ENCODE assay signal across 11 cellular contexts in the genomic region with DNA sequence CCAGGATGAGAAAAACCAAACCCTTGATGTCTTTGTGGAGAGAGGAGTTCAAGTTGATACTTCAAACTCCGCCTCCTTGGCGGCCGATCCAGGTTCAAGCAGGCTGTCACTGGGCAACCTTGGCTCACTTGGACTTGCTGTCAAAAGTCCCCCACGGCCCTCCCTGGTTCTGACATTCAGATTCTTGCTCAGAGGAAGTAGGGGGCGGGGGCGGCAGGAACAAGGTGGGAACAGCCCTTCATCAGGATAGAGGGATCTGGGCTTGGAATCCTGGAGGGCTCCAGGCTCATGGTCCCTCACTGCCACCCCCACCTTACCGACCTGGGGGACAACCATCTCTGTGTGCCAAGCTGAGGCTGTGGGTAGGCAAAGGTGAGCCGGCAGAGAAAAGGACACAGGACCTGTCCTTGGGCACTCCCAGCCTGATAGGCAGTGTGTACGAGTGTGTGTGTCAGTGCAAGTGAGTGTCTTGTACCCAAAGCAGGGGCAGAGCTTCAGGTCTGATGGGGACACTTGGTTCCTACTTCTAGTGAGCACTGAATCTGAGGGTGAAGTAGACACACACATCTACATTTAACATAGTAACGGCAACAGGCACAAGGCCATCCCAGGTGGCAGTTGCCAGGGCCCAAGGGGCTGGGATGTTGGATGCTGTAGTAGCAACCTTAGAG. TPM values are rescaled to one million over a fixed set of nuclear protein-coding genes. Genes with fewer than 3 reads are reported as not detected.
DNase-seq lines count a peak whose midpoint lies in the region; ATAC-seq and TF ChIP-seq lines count a peak whose summit lies in the region.
"Had no signal": no experiment of that assay in that cellular context is flagged by ENCODE, and none has a peak within 500 bp of the region (broad histone marks: within the 10 kb centered on the region; RNA-seq: fewer than 3 reads in every experiment).

No MANE protein-coding gene starts in this region.

- 50 to 67% methylated on average over 10 of the region's 10 CpGs for WGBS in testis, 2 donors

- H3K36me3 ChIP-seq in lower lobe of right lung (no peaks in the 10 kb centered on the region), testis (ENCODE audit: low read depth, missing control alignments) (no peaks in the 10 kb centered on the region)

- H3K4me3 ChIP-seq in lower lobe of right lung, result peak overlapping the region; percentile 3
- H3K4me3 ChIP-seq in testis, result no peak overlapping the region

- ATAC-seq in lower lobe of right lung, result no peak
- ATAC-seq in HG02840 (IDR thresholded peaks at IDR 0.05; ENCODE audit: low FRiP score, unreplicated experiment), result no peak
- ATAC-seq in GM21786 (IDR thresholded peaks at IDR 0.05; ENCODE audit: unreplicated experiment), result no peak

- H3K27ac ChIP-seq in lower lobe of right lung (peak overlapping the region; percentile 95), testis (no peak overlapping the region)
- H3K27ac ChIP-seq: C4-2B had no signal

- H3K27me3 ChIP-seq in lower lobe of right lung (ENCODE audit: low read depth) (peaks cover 5% of the 10 kb centered on the region), testis (no peaks in the 10 kb centered on the region)

- no peak for TF ChIP-seq POLR2A in testis (IDR thresholded peaks at IDR 0.05)

- intact Hi-C loops in lower lobe of right lung (cut with DNase I) (no loop called here), testis (cut with DNase I; ENCODE audit: low total_unique reads) (no loop called here)

- H3K9me3 ChIP-seq in lower lobe of right lung (no peaks in the 10 kb centered on the region), testis (no peaks in the 10 kb centered on the region)

- TF ChIP-seq CTCF in lower lobe of right lung (IDR thresholded peaks at IDR 0.05), result no peak
- TF ChIP-seq CTCF in testis (IDR thresholded peaks at IDR 0.05), result no peak

- peak; percentile 39 for DNase-seq in activated naive CD4-positive, alpha-beta T cell treated with Interleukin-2 at 50 U/mL for 16 hours
- DNase-seq in activated naive CD4-positive, alpha-beta T cell treated with anti-CD3 and anti-CD28 coated beads, Interleukin-2, amount 50 U/mL, for 16 hours, result no peak
- peak; percentile 47 for DNase-seq in activated T-cell treated with anti-CD3 and anti-CD28 coated beads, Interleukin-2, amount 50 U/mL, for 1 hour
- peak; percentile 60 for DNase-seq in lower lobe of right lung
- peak; percentile 46 for DNase-seq in testis
- no peak for DNase-seq in HT-29 (ENCODE audit: low spot score)
- DNase-seq: NCI-H1436 treated with DMSO at 0.1 percent for 48 hours had no signal

- H3K4me1 ChIP-seq in lower lobe of right lung, result peaks cover 62% of the 10 kb centered on the region
- peaks cover 9% of the 10 kb centered on the region for H3K4me1 ChIP-seq in testis

RNA-seq across cellular contexts. Expression of a gene that starts 6.6 kb away (rescaled TPM):
- total RNA-seq in lower lobe of right lung, result 20.2 TPM
- 10 to 100 TPM in 1 of 2 donors, 1 to 10 TPM in 1; 7.2 to 13.0 TPM for total RNA-seq in testis
- polyA plus RNA-seq in testis (ENCODE audit: insufficient read depth, low read depth, low replicate concordance), result 8.2 TPM
- 0.86 and 2.4 TPM in 2 replicates for total RNA-seq in HT-29 (2014; rRNA removed; shearing (Covaris generic))

RNA-seq across cellular contexts. Expression of a gene that starts 16.8 kb away (rescaled TPM):
- 82.4 TPM for total RNA-seq in lower lobe of right lung
- 10 to 100 TPM; 59.3 to 64.4 TPM for total RNA-seq in testis
- polyA plus RNA-seq in testis (ENCODE audit: insufficient read depth, low read depth, low replicate concordance), result 98.5 TPM
- total RNA-seq in HT-29 (2014; rRNA removed; shearing (Covaris generic)), result 53.0 and 60.0 TPM in 2 replicates

RNA-seq across cellular contexts. Expression of a gene that starts 54.5 kb away (rescaled TPM):
- total RNA-seq in lower lobe of right lung (1.1 TPM), testis (1 to 10 TPM in 1 of 2 donors, under 1 TPM in 1; 0.87 to 1.1 TPM)
- 0.87 TPM for polyA plus RNA-seq in testis (ENCODE audit: insufficient read depth, low read depth, low replicate concordance)
- total RNA-seq in HT-29 (2014; rRNA removed; shearing (Covaris generic)), result not detected in 2 replicates
- total RNA-seq: renal cortical epithelial cell had no signal

Comparison
In these comparisons a context has a peak if more than half of its experiments do, and no peak if none do; other contexts are left out.
1. DNase-seq: peak in activated naive CD4-positive, alpha-beta T cell treated with Interleukin-2 at 50 U/mL for 16 hours (single experiment), activated T-cell treated with anti-CD3 and anti-CD28 coated beads, Interleukin-2, amount 50 U/mL, for 1 hour (single experiment), lower lobe of right lung (single experiment) and testis (single experiment); none in activated naive CD4-positive, alpha-beta T cell treated with anti-CD3 and anti-CD28 coated beads, Interleukin-2, amount 50 U/mL, for 16 hours (single experiment) and HT-29 (single experiment).